8 cellular contexts compared by ENCODE assay signal in genomic region chr15:44853304-44853950, GRCh38.
DNase-seq lines count a peak whose midpoint lies in the region; ATAC-seq and TF ChIP-seq lines count a peak whose summit lies in the region.
"Not testable (repeated sequence)": the region's sequence is repeated elsewhere in the genome, so short reads cannot be mapped to it uniquely, and the experiment has no call there.

No MANE protein-coding gene starts in this region.

- not testable (repeated sequence) for H3K36me3 ChIP-seq in ACC112 (ENCODE audit: insufficient read depth, low read length); body of pancreas (replicated peaks in 1 of 2; ENCODE audit: insufficient read depth in 1 of 2, low read depth in 2 of 2)

- ATAC-seq in GM18505 (IDR thresholded peaks at IDR 0.05; ENCODE audit: unreplicated experiment) (peak; percentile 59), HG03135 (IDR thresholded peaks at IDR 0.05; ENCODE audit: unreplicated experiment) (peak; percentile 83), WTC11 (peak; percentile 90), body of pancreas (peak; percentile 91)

- CTCF ChIA-PET in WTC11 (lab: Charles Lee) = interaction anchor here (0.6 to 2.8 kb wide), 16 partner anchors 9 to 399 kb away, joined by 3 to 14 read pairs (median 3); partner anchors contain the start of genes DUOX2 and TRIM69

- H3K27me3 Mint-ChIP-seq in WTC11 (ENCODE audit: low read depth) = not testable (repeated sequence)

- not testable (repeated sequence) for H2AFZ ChIP-seq in ACC112 (ENCODE audit: low read length, unreplicated experiment)

- not testable (repeated sequence) for H3K27me3 ChIP-seq in ACC112 (ENCODE audit: insufficient read depth, low read length); body of pancreas

- not testable (repeated sequence) for H3K36me3 Mint-ChIP-seq in WTC11

- not testable (repeated sequence) for H3K4me1 Mint-ChIP-seq in WTC11

- peak; percentile 83 for TF ChIP-seq CTCF in WTC11 (IDR thresholded peaks at IDR 0.05)
- peak; percentile 32 to 89 (median 77) for TF ChIP-seq CTCF in body of pancreas (IDR thresholded peaks at IDR 0.05)

- H3K9me3 ChIP-seq in body of pancreas = not testable (repeated sequence)

- not testable (repeated sequence) for TF ChIP-seq POLR2A in GM18505 (IDR thresholded peaks at IDR 0.05; ENCODE audit: borderline replicate concordance, extremely low read depth, insufficient read depth, insufficient read length); body of pancreas (IDR thresholded peaks at IDR 0.05)

- 17 to 25% methylated on average over 4 of the region's 4 CpGs for WGBS in body of pancreas, 2 donors

- not testable (repeated sequence) for H3K9me3 Mint-ChIP-seq in WTC11

- not testable (repeated sequence) for H3K4me1 ChIP-seq in ACC112 (ENCODE audit: control insufficient read depth, insufficient read depth, low read length, unreplicated experiment)
- peaks cover 15% of the 10 kb centered on the region for H3K4me1 ChIP-seq in body of pancreas

- not testable (repeated sequence) for H3K27ac Mint-ChIP-seq in WTC11

- H3K79me2 ChIP-seq in ACC112 (ENCODE audit: control insufficient read depth, insufficient read depth, low read length, unreplicated experiment) = not testable (repeated sequence)

- intact Hi-C loops in body of pancreas (cut with DNase I) = loop anchor here (10.0 kb wide), 1 partner anchor 171 kb away; the partner anchor contains the start of gene SORD

- not testable (repeated sequence) for H3K4me3 Mint-ChIP-seq in WTC11

- peak; percentile 69 for DNase-seq in NCI-H345 treated with DMSO at 0.1 percent for 48 hours (lab: John Stamatoyannopoulos, UW; ENCODE audit: unreplicated experiment)
- DNase-seq in WTC11 (ENCODE audit: low spot score) = peak; percentile 77
- peak; percentile 56 to 80 (median 74) for DNase-seq in body of pancreas
- peak; percentile 55 for DNase-seq in inferior parietal cortex (ENCODE audit: extremely low spot score)
- peak; percentile 41 to 61 for DNase-seq in stimulated activated CD4-positive, alpha-beta T cell treated with anti-CD3 and anti-CD28 coated beads, Interleukin-15, amount 100 ng/mL, for 48 hours (ENCODE audit: low read depth in 2 of 2)

- POLR2A ChIA-PET in WTC11 (lab: Charles Lee) = not testable (repeated sequence)

- H3K27ac ChIP-seq in ACC112 (ENCODE audit: low read depth, low read length); body of pancreas: not testable (repeated sequence)

- H3K4me3 ChIP-seq in ACC112 (ENCODE audit: low read depth, low read length) = peak overlapping the region; percentile 54
- not testable (repeated sequence) for H3K4me3 ChIP-seq in body of pancreas
